32 cellular contexts compared by ENCODE assay signal in the genomic region with DNA sequence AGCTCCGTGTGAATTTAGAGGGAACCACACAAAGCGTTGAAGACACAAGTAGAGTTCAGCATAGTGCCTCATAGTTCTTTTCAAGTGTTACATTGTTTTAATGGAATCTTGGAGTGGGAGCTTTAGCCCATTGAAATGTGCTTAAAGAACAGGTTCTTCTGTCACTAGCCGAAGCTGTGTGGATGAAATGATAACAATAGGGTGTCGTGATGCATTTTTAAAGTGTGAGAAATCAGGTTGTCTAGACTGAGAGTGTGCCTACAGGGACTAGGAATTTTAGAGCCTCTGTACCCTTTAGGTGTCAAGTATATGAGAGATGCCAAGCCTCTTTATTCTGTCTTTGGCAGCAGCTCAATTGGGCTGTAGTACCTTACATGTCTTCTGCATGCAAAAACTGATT.
DNase-seq lines count a peak whose midpoint lies in the region; ATAC-seq and TF ChIP-seq lines count a peak whose summit lies in the region.
"Had no signal": no experiment of that assay in that cellular context is flagged by ENCODE, and none has a peak within 500 bp of the region (broad histone marks: within the 10 kb centered on the region; RNA-seq: fewer than 3 reads in every experiment).

No MANE protein-coding gene starts in this region.

- H3K4me3 ChIP-seq in right atrium auricular region (no peak overlapping the region), left lung (no peak overlapping the region), Caco-2 (ENCODE audit: low read depth, low read length) (no peak overlapping the region)
- H3K4me3 ChIP-seq: cardiac muscle cell, coronary artery, esophagus muscularis mucosa, lung had no signal

- no peak for TF ChIP-seq CTCF in right atrium auricular region (IDR thresholded peaks at IDR 0.05)
- no peak for TF ChIP-seq CTCF in left lung (IDR thresholded peaks at IDR 0.05)
- no peak for TF ChIP-seq CTCF in Caco-2 (IDR thresholded peaks at IDR 0.05; ENCODE audit: insufficient read depth in 1 of 2, low read depth in 1 of 2, low read length in 1 of 2, severe bottlenecking in 1 of 2, unreplicated experiment in 1 of 2)

- no peak overlapping the region for H3K4me3 Mint-ChIP-seq in Caco-2 (ENCODE audit: unreplicated experiment)
- H3K4me3 Mint-ChIP-seq: activated naive CD8-positive, alpha-beta T cell; CD4-positive, alpha-beta T cell; effector memory CD8-positive, alpha-beta T cell; natural killer cell; stimulated activated naive B cell treated with anti-CD40 and anti-IgM and Interleukin-4, amounts not matched to agents 10 μg/mL and 1 μg/mL and 100 μg/mL, for 72 hours; T-cell had no signal

- H3K27me3 Mint-ChIP-seq in Caco-2 (ENCODE audit: insufficient read depth, unreplicated experiment) = no peaks in the 10 kb centered on the region
- H3K27me3 Mint-ChIP-seq: activated naive CD8-positive, alpha-beta T cell; CD4-positive, alpha-beta T cell; effector memory CD8-positive, alpha-beta T cell; stimulated activated naive B cell treated with anti-CD40 and anti-IgM and Interleukin-4, amounts not matched to agents 10 μg/mL and 1 μg/mL and 100 μg/mL, for 72 hours; T-cell had no signal

- H3K4me1 ChIP-seq in right atrium auricular region (peaks cover 0 to 30% of the 10 kb centered on the region in 2 donors), left lung (peaks cover 14% of the 10 kb centered on the region in 2 donors), Caco-2 (no peaks in the 10 kb centered on the region)

- intact Hi-C loops in Right ventricle myocardium inferior (cut with DNase I) = no loop called here
- intact Hi-C loops in left lung (cut with DNase I) = no loop called here
- intact Hi-C loops in Caco-2 (cut with micrococcal nuclease; ENCODE audit: unreplicated experiment) = no loop called here

- POLR2A ChIA-PET in Caco-2 (lab: Charles Lee) = no interaction called here

- CTCF ChIA-PET in Caco-2 (lab: Charles Lee) = no interaction called here

- no peaks in the 10 kb centered on the region for H3K27me3 ChIP-seq in right atrium auricular region
- no peaks in the 10 kb centered on the region for H3K27me3 ChIP-seq in left lung
- no peaks in the 10 kb centered on the region for H3K27me3 ChIP-seq in Caco-2 (replicated peaks; ENCODE audit: control insufficient read depth, insufficient read depth, low read length)
- H3K27me3 ChIP-seq: cardiac muscle cell, esophagus muscularis mucosa had no signal

- H3K4me1 Mint-ChIP-seq in Caco-2 (ENCODE audit: low read depth, unreplicated experiment) = peaks cover 6% of the 10 kb centered on the region
- H3K4me1 Mint-ChIP-seq: stimulated activated naive B cell treated with anti-CD40 and anti-IgM and Interleukin-4, amounts not matched to agents 10 μg/mL and 1 μg/mL and 100 μg/mL, for 72 hours had no signal

- peaks cover 6% of the 10 kb centered on the region for H3K36me3 Mint-ChIP-seq in Caco-2 (ENCODE audit: insufficient read depth, unreplicated experiment)
- H3K36me3 Mint-ChIP-seq: natural killer cell had no signal

- no peak overlapping the region for H3K27ac ChIP-seq in right atrium auricular region
- no peak overlapping the region for H3K27ac ChIP-seq in left lung
- H3K27ac ChIP-seq: cardiac muscle cell, coronary artery, esophagus muscularis mucosa, WERI-Rb-1 had no signal

- DNase-seq in Right ventricle myocardium inferior (ENCODE audit: missing footprints) = no peak
- DNase-seq in right atrium auricular region (ENCODE audit: low spot score) = no peak
- DNase-seq in cerebellar cortex (ENCODE audit: low spot score) = peak; percentile 9
- DNase-seq in left lung = no peak
- DNase-seq in Caco-2 = no peak
- DNase-seq in stimulated activated CD4-positive, alpha-beta T cell treated with anti-CD3 and anti-CD28 coated beads, Interleukin-12 subunit alpha, Interleukin-12 subunit beta, amount 100 ng/mL, for 4 hours = no peak
- no peak for DNase-seq in COLO829 (ENCODE audit: low spot score)
- DNase-seq: activated CD4-positive, alpha-beta T cell treated with anti-CD3 and anti-CD28 coated beads for 48 hours; activated CD8-positive, alpha-beta memory T cell treated with anti-CD3 and anti-CD28 coated beads for 24 hours; activated effector memory CD4-positive, alpha-beta T cell treated with anti-CD3 and anti-CD28 coated beads, Interleukin-2, amount 50 U/mL, for 16 hours; AML-193; CD4-positive, alpha-beta T cell; effector memory CD8-positive, alpha-beta T cell; EL; foreskin fibroblast; H7; MV-4-11; natural killer cell; NCI-H1436; NCI-H2171; NCI-H82; stimulated activated naive B cell treated with anti-CD40 and anti-IgM and Interleukin-4, amounts not matched to agents 10 μg/mL and 1 μg/mL and 100 μg/mL, for 72 hours; substantia nigra; T-cell; WERI-Rb-1 had no signal

- ATAC-seq in Right ventricle myocardium inferior (peak; percentile 83), left lung (peak; percentile 83), GM18870 (IDR thresholded peaks at IDR 0.05; ENCODE audit: unreplicated experiment) (no peak)
- ATAC-seq: effector memory CD8-positive, alpha-beta T cell; HepG2; natural killer cell; stimulated activated naive B cell treated with anti-CD40 and anti-IgM and Interleukin-4, amounts not matched to agents 10 μg/mL and 1 μg/mL and 100 μg/mL, for 72 hours; T-cell had no signal

- H3K9me3 Mint-ChIP-seq in Caco-2 (ENCODE audit: unreplicated experiment) = no peaks in the 10 kb centered on the region
- H3K9me3 Mint-ChIP-seq: CD4-positive, alpha-beta T cell; effector memory CD8-positive, alpha-beta T cell; natural killer cell; stimulated activated naive B cell treated with anti-CD40 and anti-IgM and Interleukin-4, amounts not matched to agents 10 μg/mL and 1 μg/mL and 100 μg/mL, for 72 hours had no signal

- H3K36me3 ChIP-seq in right atrium auricular region = peaks cover 7% of the 10 kb centered on the region
- H3K36me3 ChIP-seq in left lung = peaks cover 0 to 16% of the 10 kb centered on the region in 2 donors
- H3K36me3 ChIP-seq in Caco-2 (ENCODE audit: control insufficient read depth, insufficient read depth, low read length) = no peaks in the 10 kb centered on the region
- H3K36me3 ChIP-seq: cardiac muscle cell, WERI-Rb-1 had no signal

- no peak overlapping the region for H3K27ac Mint-ChIP-seq in Caco-2 (ENCODE audit: unreplicated experiment)
- H3K27ac Mint-ChIP-seq: activated naive CD8-positive, alpha-beta T cell; CD4-positive, alpha-beta T cell; effector memory CD8-positive, alpha-beta T cell; natural killer cell; stimulated activated naive B cell treated with anti-CD40 and anti-IgM and Interleukin-4, amounts not matched to agents 10 μg/mL and 1 μg/mL and 100 μg/mL, for 72 hours; T-cell had no signal

- no TSS peak for BruUV-seq in Caco-2 (replicated peaks; lab: Mats Ljungman, UMichigan)

- H3K9me3 ChIP-seq in right atrium auricular region (no peaks in the 10 kb centered on the region), left lung (no peaks in the 10 kb centered on the region), Caco-2 (no peaks in the 10 kb centered on the region)
- H3K9me3 ChIP-seq: esophagus muscularis mucosa had no signal
